9 cellular contexts compared by ENCODE assay signal in the genomic region with DNA sequence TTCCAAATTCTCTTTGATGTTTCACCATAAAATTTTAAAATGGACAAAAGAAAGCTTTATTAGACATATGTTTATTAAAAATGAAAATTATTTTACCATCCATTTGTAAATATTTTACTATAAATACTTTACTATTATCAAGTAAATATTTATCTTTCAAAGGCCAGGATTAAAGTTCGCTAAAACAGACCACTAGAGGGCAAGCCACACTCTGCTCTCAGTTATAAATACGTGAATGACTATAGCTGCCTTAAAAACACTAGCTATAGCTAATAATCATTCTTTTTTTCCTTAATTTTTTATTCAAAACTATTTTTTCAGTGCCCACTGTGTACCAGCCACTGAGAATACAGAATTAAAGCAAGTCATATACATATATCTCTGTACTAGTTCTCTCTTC. TPM values are rescaled to one million over a fixed set of nuclear protein-coding genes. Genes with fewer than 3 reads are reported as not detected.
DNase-seq lines count a peak whose midpoint lies in the region; ATAC-seq and TF ChIP-seq lines count a peak whose summit lies in the region.
"Had no signal": no experiment of that assay in that cellular context is flagged by ENCODE, and none has a peak within 500 bp of the region (broad histone marks: within the 10 kb centered on the region; RNA-seq: fewer than 3 reads in every experiment).

No MANE protein-coding gene starts in this region.

- no peak overlapping the region for H3K9ac ChIP-seq in endodermal cell (ENCODE audit: extremely low read depth, low read length, poor library complexity, severe bottlenecking)

- no peak overlapping the region for H3K4me3 Mint-ChIP-seq in endodermal cell

- peaks cover 10% of the 10 kb centered on the region for H3K4me1 Mint-ChIP-seq in endodermal cell

- H3K27ac Mint-ChIP-seq in endodermal cell = no peak overlapping the region

- ATAC-seq in HG03521 (IDR thresholded peaks at IDR 0.05; ENCODE audit: unreplicated experiment) = no peak

- no peaks in the 10 kb centered on the region for H3K27me3 Mint-ChIP-seq in endodermal cell (ENCODE audit: insufficient read depth)

- no peaks in the 10 kb centered on the region for H3K9me3 ChIP-seq in endodermal cell (ENCODE audit: control insufficient read depth, low read length)

- H3K36me3 Mint-ChIP-seq in endodermal cell (ENCODE audit: low read depth) = no peaks in the 10 kb centered on the region

- peak; percentile 92 for TF ChIP-seq CTCF in endodermal cell (conservative IDR thresholded peaks at IDR 0.05)

- H3K4me3 ChIP-seq in endodermal cell (ENCODE audit: low read length) = no peak overlapping the region

- peak; percentile 10 for DNase-seq in DMS153 treated with DMSO at 0.1 percent for 48 hours (lab: John Stamatoyannopoulos, UW; ENCODE audit: unreplicated experiment)
- DNase-seq in DMS153 (lab: John Stamatoyannopoulos, UW) = no peak
- peak; percentile 6 for DNase-seq in NCI-H446 treated with DMSO at 0.1 percent for 48 hours (lab: John Stamatoyannopoulos, UW)
- DNase-seq in endodermal cell = no peak
- DNase-seq in smooth muscle cell of the brain vasculature (ENCODE audit: low read depth, low spot score) = peak; percentile 18
- no peak for DNase-seq in SHP77 (lab: John Stamatoyannopoulos, UW)
- DNase-seq in SKM-1 (lab: John Stamatoyannopoulos, UW; ENCODE audit: unreplicated experiment) = no peak

- H3K27me3 ChIP-seq in endodermal cell (ENCODE audit: control insufficient read depth, insufficient read depth, low read length, poor library complexity, severe bottlenecking) = no peaks in the 10 kb centered on the region

- H3K36me3 ChIP-seq in endodermal cell (ENCODE audit: control insufficient read depth, insufficient read depth, low read length) = no peaks in the 10 kb centered on the region

- H3K27ac ChIP-seq in endodermal cell (ENCODE audit: low read depth, low read length) = no peak overlapping the region

- H3K9me3 Mint-ChIP-seq in endodermal cell = no peaks in the 10 kb centered on the region

- WGBS in endodermal cell (ENCODE audit: insufficient coverage in 1 of 2, insufficient read length in 1 of 2), 2 experiments = 28 to 57% methylated on average over 1 to 2 of the region's 2 CpGs

- H3K4me1 ChIP-seq in endodermal cell (ENCODE audit: control insufficient read depth, insufficient read depth, low read length) = peaks cover 3% of the 10 kb centered on the region

RNA-seq across cellular contexts. Expression of a gene that starts 38.6 kb away (rescaled TPM):
- 1 to 10 TPM; 2.0 to 7.2 TPM for total RNA-seq in endodermal cell
- polyA plus RNA-seq in endodermal cell (2013, experiment 1 of 2) = 39.1 TPM
- 36.4 TPM for polyA plus RNA-seq in endodermal cell (2013, experiment 2 of 2)
- total RNA-seq: mononuclear cell had no signal

Comparison
In these comparisons a context has a peak if more than half of its experiments do, and no peak if none do; other contexts are left out.
1. DNase-seq: peak in DMS153 treated with DMSO at 0.1 percent for 48 hours (single experiment), NCI-H446 treated with DMSO at 0.1 percent for 48 hours (single experiment) and smooth muscle cell of the brain vasculature (single experiment); none in DMS153 (single experiment), endodermal cell (single experiment), SHP77 (0 of 2) and SKM-1 (single experiment).